Comparison of ENCODE assay signal across 18 cellular contexts in genomic region chr18:36012891-36013290, GRCh38. TPM values are rescaled to one million over a fixed set of nuclear protein-coding genes. Genes with fewer than 3 reads are reported as not detected.
DNase-seq lines count a peak whose midpoint lies in the region; ATAC-seq and TF ChIP-seq lines count a peak whose summit lies in the region.
"Had no signal": no experiment of that assay in that cellular context is flagged by ENCODE, and none has a peak within 500 bp of the region (broad histone marks: within the 10 kb centered on the region; RNA-seq: fewer than 3 reads in every experiment).

No MANE protein-coding gene starts in this region.

- H3K79me2 ChIP-seq in GM23338 (replicated peaks; ENCODE audit: insufficient read depth), result no peaks in the 10 kb centered on the region

- H3K4me1 ChIP-seq in GM23338 (ENCODE audit: insufficient read depth), result no peaks in the 10 kb centered on the region

- no peaks in the 10 kb centered on the region for H3K9me2 ChIP-seq in GM23338 (ENCODE audit: insufficient read depth)

- H3K27me3 ChIP-seq in GM23338 (ENCODE audit: insufficient read depth), result no peaks in the 10 kb centered on the region

- no peaks in the 10 kb centered on the region; the same call in 2 of the 3 replicates for H3K9me3 Mint-ChIP-seq in GM23338
- no peaks in the 10 kb centered on the region for H3K9me3 Mint-ChIP-seq in progenitor cell of endocrine pancreas (ENCODE audit: low read depth)
- H3K9me3 Mint-ChIP-seq: CD8-positive, alpha-beta memory T cell had no signal

- H2AFZ ChIP-seq in GM23338, result no peak overlapping the region

- H3K4me3 Mint-ChIP-seq in GM23338 (no peak overlapping the region), progenitor cell of endocrine pancreas (ENCODE audit: low read depth) (no peak overlapping the region)
- H3K4me3 Mint-ChIP-seq: CD8-positive, alpha-beta memory T cell had no signal

- H3K27me3 Mint-ChIP-seq in GM23338 (ENCODE audit: insufficient read depth, low read depth, poor library complexity), result no peaks in the 10 kb centered on the region
- H3K27me3 Mint-ChIP-seq in progenitor cell of endocrine pancreas, result no peaks in the 10 kb centered on the region
- H3K27me3 Mint-ChIP-seq: CD8-positive, alpha-beta memory T cell had no signal

- H3K36me3 Mint-ChIP-seq in GM23338 (ENCODE audit: low read depth), result no peaks in the 10 kb centered on the region
- H3K36me3 Mint-ChIP-seq in progenitor cell of endocrine pancreas (ENCODE audit: insufficient read depth), result no peaks in the 10 kb centered on the region

- no peak overlapping the region for H3K4me2 ChIP-seq in GM23338

- H3K4me3 ChIP-seq in GM23338 (no peak overlapping the region), fibroblast of mammary gland (ENCODE audit: control insufficient read depth, low read depth, low read length) (no peak overlapping the region)
- H3K4me3 ChIP-seq: SK-N-MC had no signal

- peak overlapping the region; percentile 82 for H3K27ac Mint-ChIP-seq in GM23338
- peak overlapping the region; percentile 50 for H3K27ac Mint-ChIP-seq in progenitor cell of endocrine pancreas

- TF ChIP-seq CTCF in GM23338 (conservative IDR thresholded peaks at IDR 0.05; ENCODE audit: low read depth in 2 of 2) (no peak), fibroblast of mammary gland (conservative IDR thresholded peaks at IDR 0.05; ENCODE audit: control insufficient read depth, insufficient read depth, low read depth, low read length) (no peak), progenitor cell of endocrine pancreas (IDR thresholded peaks at IDR 0.05; ENCODE audit: unreplicated experiment) (no peak)

- DNase-seq in GM23338 (ENCODE audit: low spot score) (no peak), amniotic epithelial cell (ENCODE audit: low read depth) (peak; percentile 73), fibroblast of mammary gland (ENCODE audit: low read depth) (peak; percentile 27), progenitor cell of endocrine pancreas (ENCODE audit: low spot score, unreplicated experiment) (no peak), cerebellum (ENCODE audit: low spot score) (no peak), SKM-1 treated with dmso at 0.1 percent for 144 hours (lab: John Stamatoyannopoulos, UW; ENCODE audit: unreplicated experiment) (no peak), HuH-7.5 (ENCODE audit: low spot score) (no peak)
- no peak for DNase-seq in stimulated activated CD4-positive, alpha-beta T cell treated with anti-CD3 and anti-CD28 coated beads, Interleukin-1b, Interleukin-23, amount 100 ng/mL, for 48 hours
- DNase-seq: C1 segment of cervical spinal cord; CD8-positive, alpha-beta memory T cell; DMS53; NCI-H1694 treated with DMSO at 0.1 percent for 48 hours; NCI-H510A; NCI-H748 treated with DMSO at 0.1 percent for 48 hours; OCI-M1; SHP77 had no signal

- H3K27ac ChIP-seq in GM23338 (ENCODE audit: low read depth), result no peak overlapping the region
- H3K27ac ChIP-seq: SK-N-MC had no signal

- H4K20me1 ChIP-seq in GM23338 (replicated peaks; ENCODE audit: insufficient read depth), result no peaks in the 10 kb centered on the region; the same call in 1 of the 2 replicates

- H3K36me3 ChIP-seq in GM23338 (ENCODE audit: insufficient read depth), result no peaks in the 10 kb centered on the region

- H3F3A ChIP-seq in GM23338 (replicated peaks; ENCODE audit: low read depth), result no peaks in the 10 kb centered on the region

- ATAC-seq in GM23338, result no peak
- ATAC-seq: HCT116 had no signal

- peaks cover 9% of the 10 kb centered on the region; the same call in 2 of the 3 replicates for H3K4me1 Mint-ChIP-seq in GM23338
- H3K4me1 Mint-ChIP-seq in progenitor cell of endocrine pancreas (ENCODE audit: low read depth), result no peaks in the 10 kb centered on the region

TF ChIP-seq in GM23338, 12 proteins besides CTCF, POLR2A, EP300 and RAD21 (continues in another document):
- no peak for TF ChIP-seq REST (IDR thresholded peaks at IDR 0.05; ENCODE audit: unreplicated experiment)
- no peak for TF ChIP-seq JUNB (IDR thresholded peaks at IDR 0.05; ENCODE audit: unreplicated experiment)
- TF ChIP-seq ZNF462 (CRISPR knock-in tag; IDR thresholded peaks at IDR 0.05), result no peak

RNA-seq across cellular contexts. Expression of gene RPRD1A, which starts 54.5 kb away (rescaled TPM):
- 155 and 157 TPM in 2 replicates for total RNA-seq in GM23338 (2014; rRNA removed; shearing (Covaris generic))
- polyA plus RNA-seq in GM23338 (2016; fragmentation: Nextera tagmentation; extraction: Ambion mirVana), result 62.7 and 67.9 TPM in 2 replicates
- 72.4 and 75.2 TPM in 2 replicates for total RNA-seq in progenitor cell of endocrine pancreas
- 108 TPM for total RNA-seq in cerebellum

Comparison
In these comparisons a context has a peak if more than half of its experiments do, and no peak if none do; other contexts are left out.
1. DNase-seq: peak in amniotic epithelial cell (single experiment) and fibroblast of mammary gland (single experiment); none in GM23338 (single experiment), progenitor cell of endocrine pancreas (single experiment), stimulated activated CD4-positive, alpha-beta T cell treated with anti-CD3 and anti-CD28 coated beads, Interleukin-1b, Interleukin-23, amount 100 ng/mL, for 48 hours (single experiment), cerebellum (single experiment), SKM-1 treated with dmso at 0.1 percent for 144 hours (single experiment) and HuH-7.5 (single experiment).